Comparison of ENCODE assay signal across 25 cellular contexts in genomic region chr1:14955402-14955801, GRCh38.
DNase-seq lines count a peak whose midpoint lies in the region; ATAC-seq and TF ChIP-seq lines count a peak whose summit lies in the region.
"Had no signal": no experiment of that assay in that cellular context is flagged by ENCODE, and none has a peak within 500 bp of the region (broad histone marks: within the 10 kb centered on the region; RNA-seq: fewer than 3 reads in every experiment).

No MANE protein-coding gene starts in this region.

- WGBS in body of pancreas, 2 donors, result 40 to 52% methylated on average over 5 of the region's 5 CpGs
- 95 to 100% (median 99%) methylated on average over 3 to 5 of the region's 5 CpGs for WGBS in heart left ventricle, 4 donors

- TF ChIP-seq CTCF in LNCaP clone FGC (IDR thresholded peaks at IDR 0.05; ENCODE audit: control insufficient read depth, extremely low read depth, insufficient read depth) (no peak), body of pancreas (IDR thresholded peaks at IDR 0.05) (no peak), mucosa of descending colon (IDR thresholded peaks at IDR 0.05) (no peak), heart left ventricle (IDR thresholded peaks at IDR 0.05) (no peak)

- ATAC-seq in body of pancreas, result peak; percentile 84
- ATAC-seq in mucosa of descending colon, result peak; percentile 69
- ATAC-seq in GM19328 (IDR thresholded peaks at IDR 0.05; ENCODE audit: unreplicated experiment), result no peak
- ATAC-seq in heart left ventricle, result no peak
- ATAC-seq: natural killer cell treated with Interleukin-12 subunit alpha and Interleukin-12 subunit beta and Interleukin-15 and Interleukin-18, amount 100 ng/mL, for 72 hours had no signal

- no peaks in the 10 kb centered on the region for H3K9me3 ChIP-seq in body of pancreas
- H3K9me3 ChIP-seq in mucosa of descending colon, result no peaks in the 10 kb centered on the region
- H3K9me3 ChIP-seq in heart left ventricle, result peaks cover 0 to 11% (median 2%) of the 10 kb centered on the region in 12 donors
- H3K9me3 ChIP-seq: upper lobe of left lung had no signal

- H3K4me3 ChIP-seq in LNCaP clone FGC (ENCODE audit: low read depth, low read length) (no peak overlapping the region), body of pancreas (no peak overlapping the region), mucosa of descending colon (no peak overlapping the region), heart left ventricle (no peak overlapping the region)
- H3K4me3 ChIP-seq: dorsolateral prefrontal cortex, upper lobe of left lung had no signal

- H3K27me3 ChIP-seq in body of pancreas, result no peaks in the 10 kb centered on the region
- no peaks in the 10 kb centered on the region for H3K27me3 ChIP-seq in heart left ventricle
- H3K27me3 ChIP-seq: dorsolateral prefrontal cortex, upper lobe of left lung had no signal

- intact Hi-C loops in body of pancreas (cut with DNase I) (no loop called here), mucosa of descending colon (cut with DNase I, micrococcal nuclease) (no loop called here), heart left ventricle (cut with DNase I) (no loop called here)

- TF ChIP-seq POLR2A in body of pancreas (IDR thresholded peaks at IDR 0.05) (no peak), heart left ventricle (IDR thresholded peaks at IDR 0.05) (no peak)

- H3K27ac ChIP-seq in body of pancreas (peak overlapping the region in 1 of 4 donors; percentile 27), heart left ventricle (no peak overlapping the region)
- H3K27ac ChIP-seq: dorsolateral prefrontal cortex had no signal

- peak; percentile 16 for DNase-seq in COLO668 (lab: John Stamatoyannopoulos, UW; ENCODE audit: unreplicated experiment)
- DNase-seq in LNCaP clone FGC (ENCODE audit: low read depth), result peak; percentile 35
- peak; percentile 70 to 90 (median 85) for DNase-seq in body of pancreas
- no peak for DNase-seq in mucosa of descending colon
- DNase-seq in 8988T, result no peak
- DNase-seq in heart left ventricle, result no peak
- DNase-seq: activated CD4-positive, alpha-beta T cell treated with anti-CD3 and anti-CD28 coated beads, Interleukin-2, amount 10 ng/mL, durations not matched to agents 24 days and 14 days; activated gamma-delta T cell; activated T-cell treated with anti-CD3 and anti-CD28 coated beads, Interleukin-2, amount 50 U/mL, for 24 hours; C1 segment of cervical spinal cord; Calu3; dorsolateral prefrontal cortex; IMR-90; NCI-H1048; NCI-H2029; NCI-H524; NK-92 treated with Interleukin-12 subunit alpha and Interleukin-12 subunit beta, amount 100 ng/mL, for 24 hours; retina; SIG-M5; small intestine; stimulated activated CD4-positive, alpha-beta T cell treated with anti-CD3 and anti-CD28 coated beads, Interleukin-1b, Interleukin-23, amount 100 ng/mL, for 48 hours; T1000; upper lobe of left lung had no signal

- H3K4me1 ChIP-seq in body of pancreas, result peaks cover 27% of the 10 kb centered on the region
- H3K4me1 ChIP-seq in mucosa of descending colon (ENCODE audit: low read depth), result no peaks in the 10 kb centered on the region
- H3K4me1 ChIP-seq in heart left ventricle, result peaks cover 0 to 21% (median 0%) of the 10 kb centered on the region in 12 donors

- H3K36me3 ChIP-seq in body of pancreas (replicated peaks in 1 of 2; ENCODE audit: insufficient read depth in 1 of 2, low read depth in 2 of 2) (no peaks in the 10 kb centered on the region), mucosa of descending colon (ENCODE audit: low read depth) (no peaks in the 10 kb centered on the region), heart left ventricle (no peaks in the 10 kb centered on the region)
- H3K36me3 ChIP-seq: upper lobe of left lung had no signal

Comparison
In these comparisons a context has a peak if more than half of its experiments do, and no peak if none do; other contexts are left out.
1. DNase-seq: peak in COLO668 (single experiment), LNCaP clone FGC (single experiment) and body of pancreas (4 of 4); none in mucosa of descending colon (0 of 3), 8988T (single experiment) and heart left ventricle (0 of 5).
2. ATAC-seq: peak in body of pancreas (single experiment) and mucosa of descending colon (single experiment); none in GM19328 (single experiment) and heart left ventricle (0 of 4).